ENCODE assay signal across 7 cellular contexts in the genomic region with DNA sequence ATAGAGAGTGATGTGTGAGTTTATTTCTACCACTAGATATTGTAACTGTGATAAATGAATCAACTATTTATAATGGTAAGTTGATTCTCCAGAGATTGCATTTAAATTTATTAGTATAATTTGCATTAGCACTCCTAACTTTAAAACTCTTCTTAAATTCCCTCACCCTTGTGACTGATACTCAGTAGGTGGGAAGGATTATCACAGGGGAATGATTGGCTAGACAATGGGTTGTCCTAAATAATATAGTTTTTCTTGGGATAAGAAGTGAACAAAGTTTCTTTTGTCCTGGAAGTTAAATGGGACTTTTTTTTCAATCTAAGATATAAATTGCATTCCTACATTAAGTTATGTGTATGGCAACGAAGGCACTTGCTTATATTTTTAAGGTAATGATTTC.
"Had no signal": no experiment of that assay in that cellular context is flagged by ENCODE, and none has a peak within 500 bp of the region (broad histone marks: within the 10 kb centered on the region; RNA-seq: fewer than 3 reads in every experiment).

No MANE protein-coding gene starts in this region.

- DNase-seq: GM23248, GOT3, H7, IMR-90, KG1 had no signal

- H3K27ac ChIP-seq: GM23248 had no signal

- H2AFZ ChIP-seq: GM23248 had no signal

- H3K36me3 ChIP-seq: HAP-1 had no signal

- H3K4me1 ChIP-seq: HAP-1 had no signal

- H3K9ac ChIP-seq: GM23248 had no signal

- H3K9me3 ChIP-seq: HAP-1 had no signal

- H3K4me3 ChIP-seq: GM23248, HAP-1, K562 had no signal
